8 cellular contexts compared by ENCODE assay signal in the genomic region with DNA sequence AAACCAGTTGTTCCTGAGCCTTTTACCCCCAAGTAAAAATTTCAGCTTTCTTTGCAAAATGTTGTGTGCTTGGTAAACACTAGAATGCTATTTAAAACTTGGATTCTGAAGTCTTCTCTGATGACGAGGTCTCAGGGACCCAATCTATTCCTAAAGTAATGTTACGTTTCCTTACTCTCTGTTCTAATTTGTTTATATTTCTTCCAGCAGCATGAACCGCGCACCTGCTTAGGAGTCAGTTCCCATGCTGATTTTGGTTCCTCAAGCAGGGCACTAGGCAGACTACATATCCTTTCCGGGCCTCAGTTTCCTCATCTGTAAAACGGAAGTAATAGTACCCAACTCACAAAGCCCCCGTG. TPM values are rescaled to one million over a fixed set of nuclear protein-coding genes. Genes with fewer than 3 reads are reported as not detected.
DNase-seq lines count a peak whose midpoint lies in the region; ATAC-seq, FAIRE-seq and TF ChIP-seq lines count a peak whose summit lies in the region.

No MANE protein-coding gene starts in this region.

- H3K79me2 ChIP-seq in H1 (ENCODE audit: control insufficient read depth in 1 of 2, insufficient read depth in 2 of 2, low read length in 2 of 2): no peaks in the 10 kb centered on the region
- H3K79me2 ChIP-seq in neural progenitor cell (ENCODE audit: low read depth): peaks cover 15% of the 10 kb centered on the region

- ATAC-seq in left colon: no peak

- peaks cover 23% of the 10 kb centered on the region for H3K4me1 Mint-ChIP-seq in neural progenitor cell

- no peak overlapping the region for H2BK12ac ChIP-seq in H1 (ENCODE audit: low read depth, low read length)

- no peak overlapping the region for H2BK15ac ChIP-seq in H1 (ENCODE audit: low read length)

- H3K4ac ChIP-seq in H1 (replicated peaks; ENCODE audit: insufficient read length, low read depth, low read length): no peak overlapping the region

- no peak overlapping the region for H3K14ac ChIP-seq in H1 (ENCODE audit: insufficient read length)

- H3K27ac Mint-ChIP-seq in neural progenitor cell: no peak overlapping the region

- no peak overlapping the region for H2BK5ac ChIP-seq in H1 (ENCODE audit: low read depth, low read length)

- H3K4me3 ChIP-seq in NB4 (ENCODE audit: low read depth, low read length) (peak overlapping the region; percentile 76), H1 (ENCODE audit: extremely low read depth in 1 of 4, insufficient read depth in 2 of 4, low read depth in 3 of 4, low read length in 4 of 4) (peak overlapping the region; percentile 74 to 93 (median 92)), neural progenitor cell (peak overlapping the region; percentile 80)

- CTCF ChIA-PET in H1 (lab: Charles Lee; ENCODE audit: partially characterized antibody): interaction anchor here (0.7 to 8.0 kb wide), 11 partner anchors 9 to 60 kb away, joined by 3 to 131 read pairs (median 4); no protein-coding TSS in a partner anchor

- POLR2A ChIA-PET in H1 (lab: Charles Lee; ENCODE audit: partially characterized antibody): interaction anchor here (0.6 to 1.9 kb wide), 11 partner anchors 10 to 951 kb away, joined by 3 to 11 read pairs (median 3); no protein-coding TSS in a partner anchor

- no peaks in the 10 kb centered on the region for H3K9me3 ChIP-seq in H1 (ENCODE audit: insufficient read depth in 2 of 2, low read depth in 1 of 2, low read length in 1 of 2)
- no peaks in the 10 kb centered on the region for H3K9me3 ChIP-seq in neural progenitor cell (ENCODE audit: low read depth)

- TF ChIP-seq CTCF in NB4 (IDR thresholded peaks at IDR 0.05; ENCODE audit: low read depth, low read length): no peak
- TF ChIP-seq CTCF in H1 (IDR thresholded peaks at IDR 0.05; ENCODE audit: control extremely low read depth in 1 of 3, insufficient read depth in 1 of 3, low read depth in 1 of 3, low read length in 3 of 3): no peak
- TF ChIP-seq CTCF in neural progenitor cell (IDR thresholded peaks at IDR 0.05): no peak

- TF ChIP-seq POLR2A in NB4 (IDR thresholded peaks at IDR 0.05; ENCODE audit: extremely low read depth, insufficient read length): no peak
- TF ChIP-seq POLR2A in H1 (IDR thresholded peaks at IDR 0.05; ENCODE audit: control extremely low read depth in 1 of 2, low read depth in 2 of 2, low read length in 2 of 2): no peak

- H3K9me3 Mint-ChIP-seq in neural progenitor cell: no peaks in the 10 kb centered on the region

- DNase-seq in CD1c-positive myeloid dendritic cell (ENCODE audit: extremely low spot score) (peak; percentile 22), NB4 (ENCODE audit: low read depth) (no peak), H1 (ENCODE audit: low read depth in 1 of 2, low spot score in 2 of 2) (no peak), neural progenitor cell (ENCODE audit: low spot score) (no peak), left colon (no peak), retina (no peak), MV-4-11 (lab: John Stamatoyannopoulos, UW) (no peak)
- no peak for DNase-seq in stimulated activated CD8-positive, alpha-beta memory T cell treated with anti-CD3 and anti-CD28 coated beads, Interleukin-4, amount 100 ng/mL, for 48 hours

- peaks cover 2 to 4% of the 10 kb centered on the region in 2 experiments for H4K20me1 ChIP-seq in H1 (replicated peaks in 1 of 2; ENCODE audit: control insufficient read depth in 1 of 2, insufficient read depth in 2 of 2, low read length in 2 of 2)
- peaks cover 10% of the 10 kb centered on the region for H4K20me1 ChIP-seq in neural progenitor cell (ENCODE audit: low read depth)

- H2AK5ac ChIP-seq in H1 (ENCODE audit: low read depth, low read length): no peak overlapping the region

- no peaks in the 10 kb centered on the region for H3K36me3 Mint-ChIP-seq in neural progenitor cell

- peaks cover 0 to 3% (median 0%) of the 10 kb centered on the region in 4 experiments; a peak in 4 of 7 replicates for H3K27me3 ChIP-seq in H1 (replicated peaks in 1 of 4; ENCODE audit: control insufficient read depth in 3 of 4, extremely low read depth in 1 of 4, insufficient read depth in 3 of 4, low read length in 3 of 4)
- H3K27me3 ChIP-seq in neural progenitor cell: peaks cover 7% of the 10 kb centered on the region

- no peak overlapping the region for H3K27ac ChIP-seq in H1 (ENCODE audit: low read depth, low read length)
- no peak overlapping the region for H3K27ac ChIP-seq in neural progenitor cell

- H3K9ac ChIP-seq in H1 (replicated peaks in 1 of 4; ENCODE audit: extremely low read depth in 1 of 4, low read depth in 3 of 4, low read length in 3 of 4): peak overlapping the region in 3 of 4 experiments; percentile 21 to 64 (median 53); a peak in 3 of 7 replicates
- H3K9ac ChIP-seq in neural progenitor cell: peak overlapping the region; percentile 9

- H3F3A ChIP-seq in neural progenitor cell (ENCODE audit: low read depth): peaks cover 5% of the 10 kb centered on the region

- TF ChIP-seq EP300 in H1 (IDR thresholded peaks at IDR 0.05; ENCODE audit: borderline replicate concordance in 1 of 2, low read depth in 2 of 2, low read length in 2 of 2): no peak

- peak overlapping the region; percentile 84 to 85 for H3K4me2 ChIP-seq in H1 (ENCODE audit: insufficient read depth in 1 of 2, low read depth in 2 of 2, low read length in 2 of 2)
- H3K4me2 ChIP-seq in neural progenitor cell: peak overlapping the region; percentile 93

- intact Hi-C loops in left colon (cut with DNase I, micrococcal nuclease): no loop called here

- no peak overlapping the region for H2AFZ ChIP-seq in H1 (ENCODE audit: low read length)
- peak overlapping the region; percentile 84 for H2AFZ ChIP-seq in neural progenitor cell (replicated peaks)

- no peak overlapping the region for H4K5ac ChIP-seq in H1 (ENCODE audit: insufficient read length, low read depth, low read length)

- FAIRE-seq in H1 (lab: Jason Lieb, UNC): no peak

- H4K8ac ChIP-seq in H1 (ENCODE audit: extremely low read depth, insufficient read depth, low read length): no peak overlapping the region

- H2BK20ac ChIP-seq in H1 (ENCODE audit: low read length): no peak overlapping the region

- WGBS in H1 (ENCODE audit: extremely low coverage in 1 of 2, insufficient coverage in 1 of 2, insufficient read length in 1 of 2, insufficient replicate concordance in 2 of 2, low coverage in 1 of 2, low lambda C conversion rate in 2 of 2, missing lambda C conversion rate in 1 of 2), 2 experiments: 61% methylated on average over 7 of the region's 7 CpGs; no CpG with 5 or more reads in 1 of the 2 experiments

- H3K18ac ChIP-seq in H1 (ENCODE audit: extremely low read depth, low read length): no peak overlapping the region; the same call in 1 of the 2 replicates

- peaks cover 3% of the 10 kb centered on the region; the same call in 1 of the 2 replicates for H3K79me1 ChIP-seq in H1 (ENCODE audit: low read depth, low read length)

- H3K4me3 Mint-ChIP-seq in neural progenitor cell: peak overlapping the region; percentile 93

- peaks cover 7% of the 10 kb centered on the region for H3K27me3 Mint-ChIP-seq in neural progenitor cell (ENCODE audit: insufficient read depth, low read depth)

- peaks cover 6% of the 10 kb centered on the region; the same call in 1 of the 2 replicates for H3K23me2 ChIP-seq in H1 (ENCODE audit: low read depth, low read length)

- H3K36me3 ChIP-seq in H1 (ENCODE audit: control insufficient read depth in 2 of 4, insufficient read depth in 4 of 4, low read length in 3 of 4) (no peaks in the 10 kb centered on the region), neural progenitor cell (no peaks in the 10 kb centered on the region)

- H4K91ac ChIP-seq in H1 (replicated peaks; ENCODE audit: insufficient read length, low read length): no peak overlapping the region

- H3K4me1 ChIP-seq in H1 (replicated peaks in 1 of 4; ENCODE audit: control insufficient read depth in 3 of 4, insufficient read depth in 4 of 4, low read length in 3 of 4) (peaks cover 0 to 7% (median 2%) of the 10 kb centered on the region in 4 experiments; a peak in 5 of 7 replicates), neural progenitor cell (peaks cover 18% of the 10 kb centered on the region)

- H2BK120ac ChIP-seq in H1 (replicated peaks; ENCODE audit: low read depth, low read length): no peak overlapping the region

- H3K23ac ChIP-seq in H1 (ENCODE audit: insufficient read length): no peak overlapping the region

- no peak for TF ChIP-seq RAD21 in H1 (IDR thresholded peaks at IDR 0.05 in 1 of 2, conservative IDR thresholded peaks at IDR 0.05 in 1 of 2; ENCODE audit: low read depth in 2 of 2, low read length in 2 of 2)

- H3K56ac ChIP-seq in H1 (replicated peaks; ENCODE audit: insufficient read length, low read depth, low read length): no peak overlapping the region

RNA-seq across cellular contexts. Expression of a gene that starts 0.9 kb away (rescaled TPM):
- total RNA-seq in H1 (2021; fragmentation: NEBNext Ultra II Directional; extraction: Animal tissue kit (Norgen Biotek cat#: 25700)): 29.4 and 30.3 TPM in 2 replicates
- 35.9 and 57.4 TPM in 2 replicates for polyA plus RNA-seq in H1 (2011; rRNA removed)
- 61.4 TPM for polyA plus RNA-seq in H1 (2011; cell fraction: cytosol; rRNA removed)
- polyA plus RNA-seq in H1 (2011; cell fraction: nucleus; rRNA removed): 95.8 TPM
- polyA plus RNA-seq in H1 (2012, experiment 1 of 2): 25.3 to 32.9 TPM (median 31.9 TPM) in 4 replicates
- polyA plus RNA-seq in H1 (2012, experiment 2 of 2): 35.0 TPM
- 18.9 TPM for polyA plus RNA-seq in H1 (2013, experiment 1 of 2)
- polyA plus RNA-seq in H1 (2013, experiment 2 of 2): 16.0 TPM
- polyA minus RNA-seq in H1 (2011; rRNA and poly(A)+ RNA removed): 20.3 and 22.0 TPM in 2 replicates
- polyA minus RNA-seq in H1 (2011; cell fraction: cytosol; rRNA and poly(A)+ RNA removed): 21.8 TPM
- 21.5 TPM for polyA minus RNA-seq in H1 (2011; cell fraction: nucleus; rRNA and poly(A)+ RNA removed)
- total RNA-seq in neural progenitor cell (ENCODE audit: low replicate concordance): 21.8 and 39.9 TPM in 2 replicates
- 1 to 10 TPM; 4.9 to 5.5 TPM for total RNA-seq in left colon

RNA-seq across cellular contexts. Expression of a gene that starts 43.8 kb away (rescaled TPM):
- not detected in 2 replicates for total RNA-seq in H1 (2021; fragmentation: NEBNext Ultra II Directional; extraction: Animal tissue kit (Norgen Biotek cat#: 25700))
- polyA plus RNA-seq in H1 (2011; rRNA removed): not detected in 2 replicates
- polyA plus RNA-seq in H1 (2011; cell fraction: cytosol; rRNA removed): not detected
- polyA plus RNA-seq in H1 (2011; cell fraction: nucleus; rRNA removed): not detected
- polyA plus RNA-seq in H1 (2012, experiment 1 of 2): not detected in 4 replicates
- not detected for polyA plus RNA-seq in H1 (2012, experiment 2 of 2)
- polyA plus RNA-seq in H1 (2013, experiment 1 of 2): not detected
- polyA plus RNA-seq in H1 (2013, experiment 2 of 2): not detected
- not detected in 2 replicates for polyA minus RNA-seq in H1 (2011; rRNA and poly(A)+ RNA removed)
- polyA minus RNA-seq in H1 (2011; cell fraction: cytosol; rRNA and poly(A)+ RNA removed): not detected
- not detected for polyA minus RNA-seq in H1 (2011; cell fraction: nucleus; rRNA and poly(A)+ RNA removed)
- total RNA-seq in neural progenitor cell (ENCODE audit: low replicate concordance) (not detected in 2 replicates), left colon (not detected)

RNA-seq across cellular contexts. Expression of a gene that starts 53.2 kb away (rescaled TPM):
- total RNA-seq in H1 (2021; fragmentation: NEBNext Ultra II Directional; extraction: Animal tissue kit (Norgen Biotek cat#: 25700)): 8.7 and 10.4 TPM in 2 replicates
- 6.6 and 13.7 TPM in 2 replicates for polyA plus RNA-seq in H1 (2011; rRNA removed)
- 5.2 TPM for polyA plus RNA-seq in H1 (2011; cell fraction: cytosol; rRNA removed)
- polyA plus RNA-seq in H1 (2011; cell fraction: nucleus; rRNA removed): 8.2 TPM
- polyA plus RNA-seq in H1 (2012, experiment 1 of 2): 4.2 to 6.0 TPM (median 5.4 TPM) in 4 replicates
- polyA plus RNA-seq in H1 (2012, experiment 2 of 2): 5.2 TPM
- 3.5 TPM for polyA plus RNA-seq in H1 (2013, experiment 1 of 2)
- polyA plus RNA-seq in H1 (2013, experiment 2 of 2): 3.6 TPM
- 4.0 and 4.8 TPM in 2 replicates for polyA minus RNA-seq in H1 (2011; rRNA and poly(A)+ RNA removed)
- polyA minus RNA-seq in H1 (2011; cell fraction: cytosol; rRNA and poly(A)+ RNA removed): 4.8 TPM
- 2.6 TPM for polyA minus RNA-seq in H1 (2011; cell fraction: nucleus; rRNA and poly(A)+ RNA removed)
- total RNA-seq in neural progenitor cell (ENCODE audit: low replicate concordance) (0.65 and 1.5 TPM in 2 replicates), left colon (10 to 100 TPM in 1 of 2 donors, 1 to 10 TPM in 1; 5.4 to 14.7 TPM)
